Comparison of ENCODE assay signal across 14 cellular contexts in genomic region chr7:37452346-37452745, GRCh38. TPM values are rescaled to one million over a fixed set of nuclear protein-coding genes. Genes with fewer than 3 reads are reported as not detected.
DNase-seq lines count a peak whose midpoint lies in the region; ATAC-seq and TF ChIP-seq lines count a peak whose summit lies in the region.
"Had no signal": no experiment of that assay in that cellular context is flagged by ENCODE, and none has a peak within 500 bp of the region (broad histone marks: within the 10 kb centered on the region; RNA-seq: fewer than 3 reads in every experiment).

No MANE protein-coding gene starts in this region.

- CTCF ChIA-PET in WTC11 (lab: Charles Lee) = interaction anchor here (0.9 to 1.0 kb wide), 2 partner anchors 40 to 218 kb away, joined by 4 to 6 read pairs; no protein-coding TSS in a partner anchor
- CTCF ChIA-PET in Calu3 (lab: Charles Lee) = no interaction called here

- no peak overlapping the region for H3K4me3 Mint-ChIP-seq in WTC11
- H3K4me3 Mint-ChIP-seq in progenitor cell of endocrine pancreas (ENCODE audit: low read depth) = no peak overlapping the region
- H3K4me3 Mint-ChIP-seq in Calu3 (ENCODE audit: low read depth, unreplicated experiment) = no peak overlapping the region
- H3K4me3 Mint-ChIP-seq: CD4-positive, alpha-beta memory T cell had no signal

- ATAC-seq in WTC11 (peak; percentile 10; the same call in 1 of the 2 replicates), GM21526 (IDR thresholded peaks at IDR 0.05; ENCODE audit: low FRiP score, unreplicated experiment) (no peak), HG02571 (IDR thresholded peaks at IDR 0.05; ENCODE audit: unreplicated experiment) (no peak)
- ATAC-seq: A549, HepG2 had no signal

- peaks cover 30% of the 10 kb centered on the region for H3K4me1 Mint-ChIP-seq in WTC11
- H3K4me1 Mint-ChIP-seq in progenitor cell of endocrine pancreas (ENCODE audit: low read depth) = peaks cover 10% of the 10 kb centered on the region
- H3K4me1 Mint-ChIP-seq in Calu3 (ENCODE audit: low read depth, unreplicated experiment) = no peaks in the 10 kb centered on the region

- POLR2A ChIA-PET in WTC11 (lab: Charles Lee) = no interaction called here

- TF ChIP-seq CTCF in WTC11 (IDR thresholded peaks at IDR 0.05) (no peak), progenitor cell of endocrine pancreas (IDR thresholded peaks at IDR 0.05; ENCODE audit: unreplicated experiment) (peak; percentile 14), Calu3 (IDR thresholded peaks at IDR 0.05; ENCODE audit: unreplicated experiment) (no peak)

- DNase-seq in NCI-H82 (lab: John Stamatoyannopoulos, UW) (peak; percentile 78), WTC11 (ENCODE audit: low spot score) (peak; percentile 15), iPS-NIHi7 (ENCODE audit: extremely low spot score) (peak; percentile 37), progenitor cell of endocrine pancreas (ENCODE audit: low spot score, unreplicated experiment) (no peak), Calu3 (no peak)
- DNase-seq: BE2C; CD4-positive, alpha-beta memory T cell; DMS153; DMS79 treated with DMSO at 0.1 percent for 48 hours; EL had no signal

- BruUV-seq in Calu3 (replicated peaks; lab: Mats Ljungman, UMichigan) = no TSS peak

- no peaks in the 10 kb centered on the region; the same call in 1 of the 2 replicates for H3K36me3 Mint-ChIP-seq in WTC11
- no peaks in the 10 kb centered on the region for H3K36me3 Mint-ChIP-seq in progenitor cell of endocrine pancreas (ENCODE audit: insufficient read depth)
- no peaks in the 10 kb centered on the region for H3K36me3 Mint-ChIP-seq in Calu3 (ENCODE audit: insufficient read depth, unreplicated experiment)

- intact Hi-C loops in Calu3 (cut with micrococcal nuclease; ENCODE audit: unreplicated experiment) = no loop called here

- H3K27me3 Mint-ChIP-seq in WTC11 (ENCODE audit: low read depth) (peaks cover 3% of the 10 kb centered on the region), progenitor cell of endocrine pancreas (no peaks in the 10 kb centered on the region), Calu3 (ENCODE audit: unreplicated experiment) (peaks cover 35% of the 10 kb centered on the region)

- peaks cover 17% of the 10 kb centered on the region for H3K9me3 Mint-ChIP-seq in WTC11
- H3K9me3 Mint-ChIP-seq in progenitor cell of endocrine pancreas (ENCODE audit: low read depth) = peaks cover 6% of the 10 kb centered on the region
- peaks cover 3% of the 10 kb centered on the region for H3K9me3 Mint-ChIP-seq in Calu3 (ENCODE audit: low read depth, unreplicated experiment)

- H3K27ac Mint-ChIP-seq in WTC11 (no peak overlapping the region), progenitor cell of endocrine pancreas (no peak overlapping the region), Calu3 (ENCODE audit: unreplicated experiment) (no peak overlapping the region)

TF ChIP-seq in WTC11, 78 proteins besides CTCF, POLR2A, EP300 and RAD21:
- TF ChIP-seq ZBTB43 (CRISPR knock-in tag; IDR thresholded peaks at IDR 0.05) = no peak
- TF ChIP-seq FOXP1 (CRISPR knock-in tag; IDR thresholded peaks at IDR 0.05; ENCODE audit: borderline replicate concordance) = no peak

RNA-seq across cellular contexts. Expression of gene ELMO1, which starts 3.7 kb away (rescaled TPM):
- total RNA-seq in WTC11 (2021) = 17.8 to 19.4 TPM (median 17.9 TPM) in 3 replicates
- 65.5 and 66.1 TPM in 2 replicates for total RNA-seq in progenitor cell of endocrine pancreas
- total RNA-seq in Calu3 (2022) = not detected in 2 replicates

Comparison
In these comparisons a context has a peak if more than half of its experiments do, and no peak if none do; other contexts are left out.
1. DNase-seq: peak in NCI-H82 (single experiment), WTC11 (single experiment) and iPS-NIHi7 (single experiment); none in progenitor cell of endocrine pancreas (single experiment) and Calu3 (single experiment).
2. RNA of gene ELMO1, which starts 3.7 kb away (total RNA-seq): 65.5 to 66.1 TPM in progenitor cell of endocrine pancreas and 17.8 to 19.4 TPM in WTC11; not detected in Calu3; every median in the first group is over 10 times any median in the second.